1 cellular context compared by ENCODE assay signal in the genomic region with DNA sequence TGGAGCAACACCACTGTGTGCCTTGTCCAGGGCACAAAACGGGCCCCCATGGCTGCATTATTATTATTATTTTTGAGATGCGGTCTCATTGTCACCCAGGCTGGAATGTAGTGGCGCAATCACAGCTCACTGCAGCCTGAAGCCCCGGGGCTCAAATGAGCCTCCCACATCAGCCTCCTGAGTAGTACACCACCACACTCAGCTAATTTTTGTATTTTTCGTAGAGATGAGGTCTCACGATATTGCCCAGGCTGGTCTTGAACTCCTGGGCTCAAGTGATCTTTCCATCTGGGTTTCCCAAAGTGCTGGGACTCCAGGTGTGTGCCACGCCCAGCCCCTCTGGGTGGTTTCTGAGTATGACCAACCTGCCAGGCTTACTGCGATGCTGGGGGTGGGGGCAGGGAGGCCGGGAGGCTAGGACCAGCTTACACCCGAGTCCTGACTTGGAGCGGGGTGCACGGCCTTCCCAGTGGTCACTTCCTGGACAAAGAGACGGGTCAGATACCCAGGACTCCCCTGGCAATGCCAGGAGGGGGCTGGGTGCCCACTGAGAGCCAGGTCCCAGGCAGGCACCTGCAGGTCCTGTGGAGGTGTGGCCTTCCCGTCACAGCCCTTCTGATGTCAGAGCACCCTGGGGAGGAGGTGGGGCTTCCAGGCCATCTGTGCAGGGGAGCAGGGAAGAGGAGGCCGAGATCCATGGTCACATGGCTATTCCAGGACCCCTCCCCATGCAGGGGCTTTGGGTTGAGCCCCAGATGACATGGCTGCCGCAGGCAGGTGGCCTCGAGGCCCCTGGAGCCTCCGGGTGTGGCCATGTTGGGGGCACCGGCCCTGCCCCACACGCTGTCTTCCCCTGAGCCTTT.
A peak's percentile ranks its signal among the peaks of the same experiment; 100 is the strongest.
TF ChIP-seq lines count a peak whose summit lies in the region.

No MANE protein-coding gene starts in this region.

TF ChIP-seq in K562, 482 proteins besides CTCF, POLR2A, EP300 and RAD21:
- no peak for TF ChIP-seq CTBP1 (IDR thresholded peaks at IDR 0.05; ENCODE audit: borderline replicate concordance)
- TF ChIP-seq, protein P1, sequence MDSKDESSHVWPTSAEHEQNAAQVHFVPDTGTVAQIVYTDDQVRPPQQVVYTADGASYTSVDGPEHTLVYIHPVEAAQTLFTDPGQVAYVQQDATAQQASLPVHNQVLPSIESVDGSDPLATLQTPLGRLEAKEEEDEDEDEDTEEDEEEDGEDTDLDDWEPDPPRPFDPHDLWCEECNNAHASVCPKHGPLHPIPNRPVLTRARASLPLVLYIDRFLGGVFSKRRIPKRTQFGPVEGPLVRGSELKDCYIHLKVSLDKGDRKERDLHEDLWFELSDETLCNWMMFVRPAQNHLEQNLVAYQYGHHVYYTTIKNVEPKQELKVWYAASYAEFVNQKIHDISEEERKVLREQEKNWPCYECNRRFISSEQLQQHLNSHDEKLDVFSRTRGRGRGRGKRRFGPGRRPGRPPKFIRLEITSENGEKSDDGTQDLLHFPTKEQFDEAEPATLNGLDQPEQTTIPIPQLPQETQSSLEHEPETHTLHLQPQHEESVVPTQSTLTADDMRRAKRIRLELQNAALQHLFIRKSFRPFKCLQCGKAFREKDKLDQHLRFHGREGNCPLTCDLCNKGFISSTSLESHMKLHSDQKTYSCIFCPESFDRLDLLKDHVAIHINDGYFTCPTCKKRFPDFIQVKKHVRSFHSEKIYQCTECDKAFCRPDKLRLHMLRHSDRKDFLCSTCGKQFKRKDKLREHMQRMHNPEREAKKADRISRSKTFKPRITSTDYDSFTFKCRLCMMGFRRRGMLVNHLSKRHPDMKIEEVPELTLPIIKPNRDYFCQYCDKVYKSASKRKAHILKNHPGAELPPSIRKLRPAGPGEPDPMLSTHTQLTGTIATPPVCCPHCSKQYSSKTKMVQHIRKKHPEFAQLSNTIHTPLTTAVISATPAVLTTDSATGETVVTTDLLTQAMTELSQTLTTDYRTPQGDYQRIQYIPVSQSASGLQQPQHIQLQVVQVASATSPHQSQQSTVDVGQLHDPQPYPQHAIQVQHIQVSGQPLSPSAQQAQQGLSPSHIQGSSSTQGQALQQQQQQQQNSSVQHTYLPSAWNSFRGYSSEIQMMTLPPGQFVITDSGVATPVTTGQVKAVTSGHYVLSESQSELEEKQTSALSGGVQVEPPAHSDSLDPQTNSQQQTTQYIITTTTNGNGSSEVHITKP (IDR thresholded peaks at IDR 0.05; ENCODE audit: partially characterized antibody), result no peak
- peak; percentile 58 for TF ChIP-seq CEBPB (tag; IDR thresholded peaks at IDR 0.05)
- TF ChIP-seq, protein P2, sequence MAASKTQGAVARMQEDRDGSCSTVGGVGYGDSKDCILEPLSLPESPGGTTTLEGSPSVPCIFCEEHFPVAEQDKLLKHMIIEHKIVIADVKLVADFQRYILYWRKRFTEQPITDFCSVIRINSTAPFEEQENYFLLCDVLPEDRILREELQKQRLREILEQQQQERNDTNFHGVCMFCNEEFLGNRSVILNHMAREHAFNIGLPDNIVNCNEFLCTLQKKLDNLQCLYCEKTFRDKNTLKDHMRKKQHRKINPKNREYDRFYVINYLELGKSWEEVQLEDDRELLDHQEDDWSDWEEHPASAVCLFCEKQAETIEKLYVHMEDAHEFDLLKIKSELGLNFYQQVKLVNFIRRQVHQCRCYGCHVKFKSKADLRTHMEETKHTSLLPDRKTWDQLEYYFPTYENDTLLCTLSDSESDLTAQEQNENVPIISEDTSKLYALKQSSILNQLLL (CRISPR knock-in tag; IDR thresholded peaks at IDR 0.05; ENCODE audit: borderline replicate concordance), result no peak
- TF ChIP-seq ATF1 (CRISPR knock-in tag; IDR thresholded peaks at IDR 0.05), result no peak
- TF ChIP-seq ATF1 (tag; IDR thresholded peaks at IDR 0.05), result peak; percentile 36; the same call in 1 of the 2 replicates
TF ChIP-seq in K562: peak in this region for 2.
